Comparison of ENCODE assay signal across 15 cellular contexts in the genomic region with DNA sequence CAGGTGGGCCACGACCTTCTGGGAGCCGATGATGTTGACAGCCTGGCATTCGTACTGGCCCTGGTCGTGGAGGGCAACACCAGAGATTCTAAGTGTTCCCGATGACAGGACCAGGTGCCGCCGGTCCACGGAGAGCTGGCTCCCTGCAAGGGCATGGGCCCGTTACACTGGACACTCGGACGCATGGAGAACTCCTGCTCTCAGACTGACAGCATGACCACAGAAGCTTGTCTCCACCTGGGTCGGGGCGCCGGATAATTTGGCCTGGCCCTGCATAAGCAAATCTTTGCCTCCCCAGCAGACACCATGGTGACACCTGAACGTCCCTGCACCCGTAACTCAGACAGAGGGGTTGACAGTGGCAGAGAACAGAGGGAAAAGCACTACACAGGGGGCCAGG.
A peak's percentile ranks its signal among the peaks of the same experiment; 100 is the strongest.
DNase-seq lines count a peak whose midpoint lies in the region; ATAC-seq and TF ChIP-seq lines count a peak whose summit lies in the region.
"Had no signal": no experiment of that assay in that cellular context is flagged by ENCODE, and none has a peak within 500 bp of the region (broad histone marks: within the 10 kb centered on the region; RNA-seq: fewer than 3 reads in every experiment).

No MANE protein-coding gene starts in this region.

- no peak overlapping the region for H3K27ac ChIP-seq in colonic mucosa
- H3K27ac ChIP-seq in lower lobe of right lung, result no peak overlapping the region
- H3K27ac ChIP-seq in sigmoid colon, result no peak overlapping the region
- H3K27ac ChIP-seq: 22Rv1 had no signal

- no peak overlapping the region for H3K4me3 Mint-ChIP-seq in activated naive CD4-positive, alpha-beta T cell treated with anti-CD3 and anti-CD28 coated beads, Interleukin-2, amount 10 ng/mL, durations not matched to agents 7 days and 5 days

- TF ChIP-seq CTCF in colonic mucosa (IDR thresholded peaks at IDR 0.05) (no peak), lower lobe of right lung (IDR thresholded peaks at IDR 0.05) (no peak), sigmoid colon (IDR thresholded peaks at IDR 0.05) (no peak)

- H3K4me3 ChIP-seq in colonic mucosa (no peak overlapping the region), lower lobe of right lung (no peak overlapping the region), sigmoid colon (no peak overlapping the region)

- no peak for ATAC-seq in lower lobe of right lung
- ATAC-seq: PC-3 had no signal

- H3K9ac ChIP-seq in colonic mucosa (ENCODE audit: low read depth in 2 of 2, low read length in 2 of 2), result no peak overlapping the region

- H3K4me1 Mint-ChIP-seq in activated naive CD4-positive, alpha-beta T cell treated with anti-CD3 and anti-CD28 coated beads, Interleukin-2, amount 10 ng/mL, durations not matched to agents 7 days and 5 days, result no peaks in the 10 kb centered on the region

- H3K36me3 Mint-ChIP-seq in activated naive CD4-positive, alpha-beta T cell treated with anti-CD3 and anti-CD28 coated beads, Interleukin-2, amount 10 ng/mL, durations not matched to agents 7 days and 5 days, result no peaks in the 10 kb centered on the region

- TF ChIP-seq POLR2A in sigmoid colon (IDR thresholded peaks at IDR 0.05), result no peak

- TF ChIP-seq EP300 in sigmoid colon (IDR thresholded peaks at IDR 0.05), result no peak

- CTCF ChIA-PET in activated naive CD4-positive, alpha-beta T cell treated with anti-CD3 and anti-CD28 coated beads, Interleukin-2, amount 10 ng/mL, durations not matched to agents 7 days and 5 days (lab: Charles Lee), result no interaction called here

- intact Hi-C loops in colonic mucosa (cut with DNase I) (no loop called here), lower lobe of right lung (cut with DNase I) (no loop called here), sigmoid colon (cut with DNase I) (no loop called here)

- H3K9me3 ChIP-seq in colonic mucosa, result no peaks in the 10 kb centered on the region
- no peaks in the 10 kb centered on the region for H3K9me3 ChIP-seq in lower lobe of right lung
- no peaks in the 10 kb centered on the region for H3K9me3 ChIP-seq in sigmoid colon

- H3K27me3 ChIP-seq in colonic mucosa (no peaks in the 10 kb centered on the region), lower lobe of right lung (ENCODE audit: low read depth) (no peaks in the 10 kb centered on the region), sigmoid colon (no peaks in the 10 kb centered on the region)

- H3K27ac Mint-ChIP-seq in activated naive CD4-positive, alpha-beta T cell treated with anti-CD3 and anti-CD28 coated beads, Interleukin-2, amount 10 ng/mL, durations not matched to agents 7 days and 5 days, result peak overlapping the region; percentile 19

- H3K36me3 ChIP-seq in colonic mucosa (no peaks in the 10 kb centered on the region), lower lobe of right lung (peaks cover 68% of the 10 kb centered on the region), sigmoid colon (peaks cover 57 to 78% (median 61%) of the 10 kb centered on the region in 4 donors)

- no peaks in the 10 kb centered on the region for H3K9me3 Mint-ChIP-seq in activated naive CD4-positive, alpha-beta T cell treated with anti-CD3 and anti-CD28 coated beads, Interleukin-2, amount 10 ng/mL, durations not matched to agents 7 days and 5 days

- no peaks in the 10 kb centered on the region for H3K27me3 Mint-ChIP-seq in activated naive CD4-positive, alpha-beta T cell treated with anti-CD3 and anti-CD28 coated beads, Interleukin-2, amount 10 ng/mL, durations not matched to agents 7 days and 5 days

- DNase-seq in activated naive CD4-positive, alpha-beta T cell treated with anti-CD3 and anti-CD28 coated beads, Interleukin-2, amount 10 ng/mL, durations not matched to agents 7 days and 5 days, result no peak
- no peak for DNase-seq in activated naive CD4-positive, alpha-beta T cell treated with anti-CD3 and anti-CD28 coated beads, Interleukin-2, amount 50 U/mL, for 16 hours
- DNase-seq in colonic mucosa (peak; percentile 12), lower lobe of right lung (peak; percentile 40), sigmoid colon (peak; percentile 61), NOMO-1 treated with dmso at 0.1 percent for 144 hours (lab: John Stamatoyannopoulos, UW; ENCODE audit: unreplicated experiment) (no peak), HPDE6-E6E7 (ENCODE audit: extremely low spot score) (no peak), NCI-H1048 (lab: John Stamatoyannopoulos, UW) (no peak)
- DNase-seq: DND-41, KG1, NCI-H2081 treated with DMSO at 0.1 percent for 48 hours, NCI-H510A, NCI-H774, PC-3 had no signal

- WGBS in sigmoid colon, 2 donors, result 95% methylated on average over 16 of the region's 16 CpGs

- H3K4me1 ChIP-seq in colonic mucosa (no peaks in the 10 kb centered on the region), lower lobe of right lung (no peaks in the 10 kb centered on the region), sigmoid colon (no peaks in the 10 kb centered on the region)

Comparison
In these comparisons a context has a peak if more than half of its experiments do, and no peak if none do; other contexts are left out.
1. DNase-seq: peak in colonic mucosa (single experiment), lower lobe of right lung (single experiment) and sigmoid colon (single experiment); none in activated naive CD4-positive, alpha-beta T cell treated with anti-CD3 and anti-CD28 coated beads, Interleukin-2, amount 10 ng/mL, durations not matched to agents 7 days and 5 days (single experiment), activated naive CD4-positive, alpha-beta T cell treated with anti-CD3 and anti-CD28 coated beads, Interleukin-2, amount 50 U/mL, for 16 hours (single experiment), NOMO-1 treated with dmso at 0.1 percent for 144 hours (single experiment), HPDE6-E6E7 (single experiment) and NCI-H1048 (single experiment).